Comparison of ENCODE assay signal across 10 cellular contexts in the genomic region with DNA sequence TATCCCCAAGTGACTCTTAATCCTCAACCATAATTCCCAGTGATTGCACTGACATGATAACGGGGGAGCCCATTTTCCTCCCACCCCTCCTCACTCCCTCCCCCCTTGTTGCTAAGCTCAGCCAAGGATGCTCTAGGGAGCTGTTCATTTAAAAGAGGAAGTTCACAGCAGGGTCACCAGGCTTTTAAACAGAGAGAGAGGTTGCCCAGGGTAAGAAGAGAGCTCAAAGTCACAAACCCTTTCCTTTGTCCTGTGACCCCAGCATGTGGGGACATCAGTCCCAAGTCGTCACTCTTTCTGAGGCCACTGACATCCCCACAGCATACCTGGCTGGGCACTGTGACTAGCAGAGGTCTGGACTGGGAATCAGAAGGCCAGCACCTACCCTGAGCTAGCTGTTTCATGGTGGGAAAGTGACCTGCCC.
DNase-seq lines count a peak whose midpoint lies in the region; ATAC-seq, FAIRE-seq and TF ChIP-seq lines count a peak whose summit lies in the region.
"Had no signal": no experiment of that assay in that cellular context is flagged by ENCODE, and none has a peak within 500 bp of the region (broad histone marks: within the 10 kb centered on the region; RNA-seq: fewer than 3 reads in every experiment).

No MANE protein-coding gene starts in this region.

- no peaks in the 10 kb centered on the region for H4K20me1 ChIP-seq in H1 (replicated peaks in 1 of 2; ENCODE audit: control insufficient read depth in 1 of 2, insufficient read depth in 2 of 2, low read length in 2 of 2)

- no peak overlapping the region for H2BK20ac ChIP-seq in H1 (ENCODE audit: low read length)

- peak overlapping the region in 1 of 2 experiments; percentile 40; a peak in 2 of 4 replicates for H3K4me2 ChIP-seq in H1 (ENCODE audit: insufficient read depth in 1 of 2, low read depth in 2 of 2, low read length in 2 of 2)

- H3K14ac ChIP-seq in H1 (ENCODE audit: insufficient read length), result no peak overlapping the region

- H3K4me3 ChIP-seq in H1 (ENCODE audit: extremely low read depth in 1 of 4, insufficient read depth in 2 of 4, low read depth in 3 of 4, low read length in 4 of 4), result no peak overlapping the region

- H2BK5ac ChIP-seq in H1 (ENCODE audit: low read depth, low read length), result no peak overlapping the region

- WGBS in H1 (ENCODE audit: extremely low coverage in 1 of 2, insufficient coverage in 1 of 2, insufficient read length in 1 of 2, insufficient replicate concordance in 2 of 2, low coverage in 1 of 2, low lambda C conversion rate in 2 of 2, missing lambda C conversion rate in 1 of 2), 2 experiments, result 32% methylated on average over 2 of the region's 2 CpGs; no CpG with 5 or more reads in 1 of the 2 experiments

- H2BK120ac ChIP-seq in H1 (replicated peaks; ENCODE audit: low read depth, low read length), result no peak overlapping the region

- peaks cover 6 to 27% (median 10%) of the 10 kb centered on the region in 4 experiments; a peak in 5 of 7 replicates for H3K4me1 ChIP-seq in H1 (replicated peaks in 1 of 4; ENCODE audit: control insufficient read depth in 3 of 4, insufficient read depth in 4 of 4, low read length in 3 of 4)

- TF ChIP-seq POLR2A in H1 (IDR thresholded peaks at IDR 0.05; ENCODE audit: control extremely low read depth in 1 of 2, low read depth in 2 of 2, low read length in 2 of 2), result no peak

- no peak overlapping the region for H3K9ac ChIP-seq in H1 (replicated peaks in 1 of 4; ENCODE audit: extremely low read depth in 1 of 4, low read depth in 3 of 4, low read length in 3 of 4)

- H2AFZ ChIP-seq in H1 (ENCODE audit: low read length), result no peak overlapping the region

- no peak for ATAC-seq in HG02588 (IDR thresholded peaks at IDR 0.05; ENCODE audit: unreplicated experiment)
- no peak for ATAC-seq in GM18517 (IDR thresholded peaks at IDR 0.05; ENCODE audit: unreplicated experiment)

- DNase-seq in NCI-H748 (lab: John Stamatoyannopoulos, UW; ENCODE audit: unreplicated experiment), result peak; percentile 46
- DNase-seq in NCI-H748 treated with DMSO at 0.1 percent for 48 hours (lab: John Stamatoyannopoulos, UW), result no peak
- DNase-seq in NCI-H524 (lab: John Stamatoyannopoulos, UW), result peak; percentile 89 to 94
- DNase-seq in H1 (ENCODE audit: low read depth in 1 of 2, low spot score in 2 of 2), result no peak
- peak; percentile 22 for DNase-seq in stromal cell of bone marrow (ENCODE audit: low read depth)
- no peak for DNase-seq in mucosa of gallbladder (ENCODE audit: low spot score)
- DNase-seq: activated naive CD4-positive, alpha-beta T cell treated with anti-CD3 and anti-CD28 coated beads for 36 hours had no signal

- H2BK12ac ChIP-seq in H1 (ENCODE audit: low read depth, low read length), result no peak overlapping the region; the same call in 1 of the 2 replicates

- no peaks in the 10 kb centered on the region; the same call in 1 of the 2 replicates for H3K79me1 ChIP-seq in H1 (ENCODE audit: low read depth, low read length)

- H3K27ac ChIP-seq in H1 (ENCODE audit: low read depth, low read length), result no peak overlapping the region
- H3K27ac ChIP-seq: epithelial cell of prostate had no signal

- CTCF ChIA-PET in H1 (lab: Charles Lee; ENCODE audit: partially characterized antibody), result interaction anchor here (0.7 to 2.3 kb wide), 2 partner anchors 298 to 536 kb away, joined by 3 to 7 read pairs; no protein-coding TSS in a partner anchor

- H3K4ac ChIP-seq in H1 (replicated peaks; ENCODE audit: insufficient read length, low read depth, low read length), result no peak overlapping the region

- no peak overlapping the region; the same call in 1 of the 2 replicates for H4K8ac ChIP-seq in H1 (ENCODE audit: extremely low read depth, insufficient read depth, low read length)

- peak; percentile 72 for FAIRE-seq in H1 (lab: Jason Lieb, UNC)

- H4K91ac ChIP-seq in H1 (replicated peaks; ENCODE audit: insufficient read length, low read length), result no peak overlapping the region

- no peak overlapping the region for H3K18ac ChIP-seq in H1 (ENCODE audit: extremely low read depth, low read length)

- H3K56ac ChIP-seq in H1 (replicated peaks; ENCODE audit: insufficient read length, low read depth, low read length), result no peak overlapping the region

- no peaks in the 10 kb centered on the region for H3K36me3 ChIP-seq in H1 (ENCODE audit: control insufficient read depth in 2 of 4, insufficient read depth in 4 of 4, low read length in 3 of 4)

- no peaks in the 10 kb centered on the region; the same call in 1 of the 2 replicates for H3K23me2 ChIP-seq in H1 (ENCODE audit: low read depth, low read length)

- POLR2A ChIA-PET in H1 (lab: Charles Lee; ENCODE audit: partially characterized antibody), result interaction anchor here (0.7 kb wide), 1 partner anchor 217 kb away, joined by 3 read pairs; no protein-coding TSS in a partner anchor

- H2BK15ac ChIP-seq in H1 (ENCODE audit: low read length), result no peak overlapping the region

- no peaks in the 10 kb centered on the region for H3K27me3 ChIP-seq in H1 (replicated peaks in 1 of 4; ENCODE audit: control insufficient read depth in 3 of 4, extremely low read depth in 1 of 4, insufficient read depth in 3 of 4, low read length in 3 of 4)

- TF ChIP-seq RAD21 in H1 (IDR thresholded peaks at IDR 0.05 in 1 of 2, conservative IDR thresholded peaks at IDR 0.05 in 1 of 2; ENCODE audit: low read depth in 2 of 2, low read length in 2 of 2), result no peak

- H3K9me3 ChIP-seq in H1 (ENCODE audit: insufficient read depth in 2 of 2, low read depth in 1 of 2, low read length in 1 of 2), result no peaks in the 10 kb centered on the region

- H2AK5ac ChIP-seq in H1 (ENCODE audit: low read depth, low read length), result 0 out of 2 replicates have a peak overlapping the region, but pooled peaks have one; percentile 26

- no peak for TF ChIP-seq CTCF in H1 (IDR thresholded peaks at IDR 0.05; ENCODE audit: control extremely low read depth in 1 of 3, insufficient read depth in 1 of 3, low read depth in 1 of 3, low read length in 3 of 3)

- H3K23ac ChIP-seq in H1 (ENCODE audit: insufficient read length), result no peak overlapping the region

- no peak for TF ChIP-seq EP300 in H1 (IDR thresholded peaks at IDR 0.05; ENCODE audit: borderline replicate concordance in 1 of 2, low read depth in 2 of 2, low read length in 2 of 2)

- no peak overlapping the region for H4K5ac ChIP-seq in H1 (ENCODE audit: insufficient read length, low read depth, low read length)

- H3K79me2 ChIP-seq in H1 (ENCODE audit: control insufficient read depth in 1 of 2, insufficient read depth in 2 of 2, low read length in 2 of 2), result no peaks in the 10 kb centered on the region

TF ChIP-seq in H1, 55 proteins besides CTCF, POLR2A, EP300 and RAD21:
- no peak for TF ChIP-seq NRF1 (IDR thresholded peaks at IDR 0.05; ENCODE audit: low read depth, low read length)
- TF ChIP-seq CBX8 (IDR thresholded peaks at IDR 0.05; ENCODE audit: borderline replicate concordance, low read depth, low read length), result no peak
- TF ChIP-seq RXRA (IDR thresholded peaks at IDR 0.05; ENCODE audit: insufficient read depth, low read depth, low read length), result 0 out of 2 replicates have a peak, but pooled peaks have one; percentile 69
- TF ChIP-seq TEAD4 (IDR thresholded peaks at IDR 0.05; ENCODE audit: low read depth, low read length), result no peak
- peak; percentile 44; the same call in 1 of the 2 replicates for TF ChIP-seq RFX5 (IDR thresholded peaks at IDR 0.05; ENCODE audit: borderline replicate concordance, low read depth, low read length)

Comparison
In these comparisons a context has a peak if more than half of its experiments do, and no peak if none do; other contexts are left out.
1. DNase-seq: peak in NCI-H748 (single experiment), NCI-H524 (2 of 2) and stromal cell of bone marrow (single experiment); none in NCI-H748 treated with DMSO at 0.1 percent for 48 hours (single experiment), H1 (0 of 2) and mucosa of gallbladder (single experiment).